In the genomic region with DNA sequence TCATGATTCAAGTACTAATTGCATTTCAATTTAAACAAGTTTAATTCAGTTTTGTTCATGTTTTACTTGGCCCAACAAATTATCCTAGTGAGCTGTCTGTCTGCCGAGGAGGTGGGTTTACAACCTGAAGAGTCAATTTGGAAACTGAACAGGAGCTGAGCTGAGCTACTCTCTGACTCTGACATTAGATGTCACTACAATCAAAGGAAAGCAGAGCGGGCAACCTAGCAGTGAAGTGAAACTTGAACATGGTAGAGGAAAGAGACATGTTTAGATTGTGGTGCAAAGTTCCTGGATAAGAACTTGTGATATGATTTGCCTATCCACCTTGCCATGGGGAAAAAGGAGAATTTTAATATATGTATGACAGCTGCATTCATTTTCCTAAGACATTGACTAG, we compare ENCODE assay signal across 9 cellular contexts. TPM values are rescaled to one million over a fixed set of nuclear protein-coding genes. Genes with fewer than 3 reads are reported as not detected.
DNase-seq lines count a peak whose midpoint lies in the region; ATAC-seq and TF ChIP-seq lines count a peak whose summit lies in the region.
"Had no signal": no experiment of that assay in that cellular context is flagged by ENCODE, and none has a peak within 500 bp of the region (broad histone marks: within the 10 kb centered on the region; RNA-seq: fewer than 3 reads in every experiment).

No MANE protein-coding gene starts in this region.

- no peaks in the 10 kb centered on the region for H3K36me3 ChIP-seq in upper lobe of left lung
- H3K36me3 ChIP-seq: BLaER1 had no signal

- peak; percentile 15 for DNase-seq in NCI-H2227 (lab: John Stamatoyannopoulos, UW; ENCODE audit: unreplicated experiment)
- no peak for DNase-seq in NCI-H2227 treated with DMSO at 0.1 percent for 48 hours (lab: John Stamatoyannopoulos, UW)
- peak; percentile 92 for DNase-seq in H4 (ENCODE audit: low spot score)
- peak; percentile 61 for DNase-seq in NCI-H1417 treated with DMSO at 0.1 percent for 48 hours (lab: John Stamatoyannopoulos, UW)
- DNase-seq in astrocyte of the cerebellum (ENCODE audit: low read depth), result peak; percentile 59
- DNase-seq in islet precursor cell, result peak; percentile 73
- no peak for DNase-seq in upper lobe of left lung

- no peak overlapping the region for H3K27ac ChIP-seq in upper lobe of left lung
- H3K27ac ChIP-seq: BLaER1 had no signal

- no peaks in the 10 kb centered on the region for H3K27me3 ChIP-seq in upper lobe of left lung
- H3K27me3 ChIP-seq: BLaER1 had no signal

- 18 to 46% methylated on average over 2 of the region's 2 CpGs for WGBS in upper lobe of left lung, 2 donors

- no peak for TF ChIP-seq EP300 in upper lobe of left lung (IDR thresholded peaks at IDR 0.05)

- ATAC-seq in upper lobe of left lung (ENCODE audit: low FRiP score in 2 of 2) (peak; percentile 75 to 83), GM18867 (IDR thresholded peaks at IDR 0.05; ENCODE audit: unreplicated experiment) (no peak)

- H3K4me3 ChIP-seq in astrocyte of the cerebellum (ENCODE audit: low read depth, low read length) (no peak overlapping the region), upper lobe of left lung (no peak overlapping the region)
- H3K4me3 ChIP-seq: BLaER1 had no signal

- no peak for TF ChIP-seq POLR2A in upper lobe of left lung (IDR thresholded peaks at IDR 0.05)

- H3K9me3 ChIP-seq in upper lobe of left lung, result no peaks in the 10 kb centered on the region
- H3K9me3 ChIP-seq: BLaER1 had no signal

- in situ Hi-C loops in astrocyte of the cerebellum (cut with HindIII; ENCODE audit: low sequenced_read_pairs), result no loop called here

- no peaks in the 10 kb centered on the region for H3K4me1 ChIP-seq in upper lobe of left lung
- H3K4me1 ChIP-seq: BLaER1 had no signal

- TF ChIP-seq CTCF in astrocyte of the cerebellum (IDR thresholded peaks at IDR 0.05; ENCODE audit: low read depth, low read length, missing control alignments) (peak; percentile 71), upper lobe of left lung (IDR thresholded peaks at IDR 0.05) (peak in 5 of 6 experiments; percentile 24 to 72 (median 55))

RNA-seq across cellular contexts. Expression of a gene that starts 9.6 kb away (rescaled TPM):
- not detected in 2 replicates for total RNA-seq in H4 (2014; rRNA removed; shearing (Covaris generic))
- 100 to 1,000 TPM in 2 of 6 donors, 10 to 100 TPM in 4; 10.5 to 209 (median 74.6) TPM for total RNA-seq in upper lobe of left lung

Comparison
In these comparisons a context has a peak if more than half of its experiments do, and no peak if none do; other contexts are left out.
1. DNase-seq: peak in NCI-H2227 (single experiment), H4 (single experiment), NCI-H1417 treated with DMSO at 0.1 percent for 48 hours (single experiment), astrocyte of the cerebellum (single experiment) and islet precursor cell (single experiment); none in NCI-H2227 treated with DMSO at 0.1 percent for 48 hours (single experiment) and upper lobe of left lung (0 of 2).
2. RNA of a gene that starts 9.6 kb away (total RNA-seq): 10.5 to 209 TPM in upper lobe of left lung; not detected in H4; every median in the first group is over 10 times any median in the second.